Comparison of ENCODE assay signal across 21 cellular contexts in the genomic region with DNA sequence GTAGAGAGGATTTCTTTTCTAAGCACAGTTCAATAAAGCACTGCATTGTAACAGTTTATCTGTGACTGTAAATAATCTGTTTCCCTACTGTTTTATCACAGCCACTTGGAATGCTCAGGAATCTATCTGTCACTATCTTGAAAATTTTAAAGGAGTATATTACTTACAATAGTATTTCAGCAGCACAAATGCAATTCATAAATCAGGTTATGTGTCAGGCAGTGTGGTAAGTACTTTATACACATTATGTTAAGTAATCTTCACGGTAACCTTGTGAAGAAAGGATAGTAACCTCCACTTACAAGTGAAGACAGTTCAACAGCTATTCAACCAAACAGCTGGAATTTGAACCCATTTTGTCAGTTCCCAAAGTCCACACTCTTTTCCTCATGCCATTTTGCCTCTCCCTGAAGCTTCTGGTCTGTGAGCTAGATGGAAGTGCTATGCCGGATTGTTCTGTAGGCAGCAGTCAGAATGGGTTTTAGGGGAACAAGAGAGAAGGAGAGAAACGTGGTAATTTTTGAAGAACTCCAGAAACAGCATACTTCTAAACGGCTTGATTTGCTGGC.
"Had no signal": no experiment of that assay in that cellular context is flagged by ENCODE, and none has a peak within 500 bp of the region (broad histone marks: within the 10 kb centered on the region; RNA-seq: fewer than 3 reads in every experiment).

No MANE protein-coding gene starts in this region.

- H3K9me3 ChIP-seq: body of pancreas, heart left ventricle, left lung had no signal

- H3K4me3 ChIP-seq: body of pancreas, heart left ventricle, left lung, smooth muscle cell had no signal

- DNase-seq: activated CD4-positive, alpha-beta T cell treated with anti-CD3 and anti-CD28 coated beads for 4 hours; activated CD4-positive, alpha-beta T cell treated with anti-CD3 and anti-CD28 coated beads, Interleukin-2, amount 50 U/mL, for 48 hours; activated CD4-positive, CD25-positive, alpha-beta regulatory T cell; activated CD8-positive, alpha-beta memory T cell treated with anti-CD3 and anti-CD28 coated beads, Interleukin-2, amount 50 U/mL, for 48 hours; activated naive CD4-positive, alpha-beta T cell; activated naive CD8-positive, alpha-beta T cell treated with anti-CD3 and anti-CD28 coated beads, Interleukin-2, amount 50 U/mL, for 24 hours; activated T-cell treated with anti-CD3 and anti-CD28 coated beads, Interleukin-2, amount 50 U/mL, for 4 hours; anterior cingulate cortex; body of pancreas; heart left ventricle; left lung; occipital lobe; stimulated activated CD4-positive, alpha-beta T cell treated with anti-CD3 and anti-CD28 coated beads, Interleukin-15, amount 100 ng/mL, for 24 hours; stimulated activated CD4-positive, alpha-beta T cell treated with anti-CD3 and anti-CD28 coated beads, Interleukin-2, amount 100 ng/mL, for 48 hours; stimulated activated naive CD4-positive, alpha-beta T cell had no signal

- ATAC-seq: activated naive CD8-positive, alpha-beta T cell treated with anti-CD3 and anti-CD28 coated beads, Interleukin-2, amount 50 U/mL, for 24 hours; body of pancreas; heart left ventricle; left lung; sciatic nerve had no signal

- H3K27ac ChIP-seq: body of pancreas, heart left ventricle, left lung had no signal

- H3K27ac Mint-ChIP-seq: activated naive CD8-positive, alpha-beta T cell treated with anti-CD3 and anti-CD28 coated beads, Interleukin-2, amount 50 U/mL, for 24 hours; activated T-helper 2 cell treated with anti-CD3 and anti-CD28 coated beads, Interferon-gamma antibody, Interleukin-2, Interleukin-4, amounts not matched to agents 10 μg/mL and 5 μg/mL and 100 μg/mL, durations not matched to agents 14 hours and 24 hours and 36 hours; T-helper 1 cell treated with Interleukin-12 subunit alpha and Interleukin-12 subunit beta and Interleukin-4 antibody, amounts not matched to agents 30 μg/mL and 1 μg/mL, for 36 hours had no signal

- H3K4me2 ChIP-seq: smooth muscle cell had no signal

- FAIRE-seq: endometrium, keratinocyte had no signal

- H3K4me1 ChIP-seq: body of pancreas, left lung had no signal

- H3K36me3 ChIP-seq: left lung had no signal

- H3K4me3 Mint-ChIP-seq: activated naive CD8-positive, alpha-beta T cell treated with anti-CD3 and anti-CD28 coated beads, Interleukin-2, amount 50 U/mL, for 24 hours; activated T-cell treated with anti-CD3 and anti-CD28 coated beads, Interleukin-2, amount 50 U/mL, for 4 hours; T-helper 1 cell treated with Interleukin-12 subunit alpha and Interleukin-12 subunit beta and Interleukin-4 antibody, amounts not matched to agents 30 μg/mL and 1 μg/mL, for 36 hours had no signal

- H3K27me3 ChIP-seq: body of pancreas, heart left ventricle, left lung had no signal

- H3K27me3 Mint-ChIP-seq: activated naive CD8-positive, alpha-beta T cell treated with anti-CD3 and anti-CD28 coated beads, Interleukin-2, amount 50 U/mL, for 24 hours had no signal

- H3K9me3 Mint-ChIP-seq: activated naive CD8-positive, alpha-beta T cell treated with anti-CD3 and anti-CD28 coated beads, Interleukin-2, amount 50 U/mL, for 24 hours; activated T-cell treated with anti-CD3 and anti-CD28 coated beads, Interleukin-2, amount 50 U/mL, for 4 hours; activated T-helper 2 cell treated with anti-CD3 and anti-CD28 coated beads, Interferon-gamma antibody, Interleukin-2, Interleukin-4, amounts not matched to agents 10 μg/mL and 5 μg/mL and 100 μg/mL, durations not matched to agents 14 hours and 24 hours and 36 hours; T-helper 1 cell treated with Interleukin-12 subunit alpha and Interleukin-12 subunit beta and Interleukin-4 antibody, amounts not matched to agents 30 μg/mL and 1 μg/mL, for 36 hours had no signal
